In the genomic region with DNA sequence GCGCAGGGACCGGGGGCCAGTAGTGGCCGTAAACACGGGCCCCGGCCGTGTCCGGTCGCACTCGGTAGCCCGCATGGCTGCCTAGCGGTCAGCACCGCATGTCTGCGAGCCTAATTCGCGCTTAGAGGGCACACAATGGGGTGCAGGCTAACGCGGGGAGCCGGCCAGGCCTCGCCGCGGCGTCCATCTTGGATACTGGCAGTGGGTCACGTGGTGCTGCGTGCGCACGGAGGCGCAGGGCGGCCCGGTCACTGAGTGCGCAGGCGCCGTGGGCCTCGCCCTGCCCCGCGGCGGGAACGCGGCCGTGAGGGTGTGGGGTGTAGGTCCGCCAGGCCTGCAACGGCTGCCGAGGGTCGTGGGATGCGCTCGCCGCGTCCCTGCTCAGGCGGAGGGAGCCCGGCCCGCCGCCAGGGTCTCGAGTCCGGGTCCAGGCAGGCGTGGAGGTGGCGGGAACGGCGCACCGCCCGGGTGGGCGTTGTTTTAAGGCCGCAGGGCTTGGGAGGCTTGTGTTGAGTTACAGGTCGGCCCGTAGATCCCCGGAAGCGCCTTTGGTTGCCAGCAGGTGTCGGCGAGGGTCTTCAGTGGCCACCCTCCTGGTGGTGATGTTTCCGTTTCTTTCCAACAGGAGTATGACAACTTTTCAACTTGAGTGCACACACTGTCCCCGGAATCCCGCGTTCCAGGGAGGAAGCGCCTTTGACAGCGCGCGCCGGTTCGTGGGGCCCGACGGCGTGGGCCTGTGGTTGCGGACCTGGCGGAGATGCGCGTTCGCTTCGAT, we compare ENCODE assay signal across 1 cellular context.
TF ChIP-seq lines count a peak whose summit lies in the region.

No MANE protein-coding gene starts in this region.

TF ChIP-seq in WTC11, 78 proteins besides CTCF, POLR2A, EP300 and RAD21 (continued from another document and continues in another):
- TF ChIP-seq, protein P1, sequence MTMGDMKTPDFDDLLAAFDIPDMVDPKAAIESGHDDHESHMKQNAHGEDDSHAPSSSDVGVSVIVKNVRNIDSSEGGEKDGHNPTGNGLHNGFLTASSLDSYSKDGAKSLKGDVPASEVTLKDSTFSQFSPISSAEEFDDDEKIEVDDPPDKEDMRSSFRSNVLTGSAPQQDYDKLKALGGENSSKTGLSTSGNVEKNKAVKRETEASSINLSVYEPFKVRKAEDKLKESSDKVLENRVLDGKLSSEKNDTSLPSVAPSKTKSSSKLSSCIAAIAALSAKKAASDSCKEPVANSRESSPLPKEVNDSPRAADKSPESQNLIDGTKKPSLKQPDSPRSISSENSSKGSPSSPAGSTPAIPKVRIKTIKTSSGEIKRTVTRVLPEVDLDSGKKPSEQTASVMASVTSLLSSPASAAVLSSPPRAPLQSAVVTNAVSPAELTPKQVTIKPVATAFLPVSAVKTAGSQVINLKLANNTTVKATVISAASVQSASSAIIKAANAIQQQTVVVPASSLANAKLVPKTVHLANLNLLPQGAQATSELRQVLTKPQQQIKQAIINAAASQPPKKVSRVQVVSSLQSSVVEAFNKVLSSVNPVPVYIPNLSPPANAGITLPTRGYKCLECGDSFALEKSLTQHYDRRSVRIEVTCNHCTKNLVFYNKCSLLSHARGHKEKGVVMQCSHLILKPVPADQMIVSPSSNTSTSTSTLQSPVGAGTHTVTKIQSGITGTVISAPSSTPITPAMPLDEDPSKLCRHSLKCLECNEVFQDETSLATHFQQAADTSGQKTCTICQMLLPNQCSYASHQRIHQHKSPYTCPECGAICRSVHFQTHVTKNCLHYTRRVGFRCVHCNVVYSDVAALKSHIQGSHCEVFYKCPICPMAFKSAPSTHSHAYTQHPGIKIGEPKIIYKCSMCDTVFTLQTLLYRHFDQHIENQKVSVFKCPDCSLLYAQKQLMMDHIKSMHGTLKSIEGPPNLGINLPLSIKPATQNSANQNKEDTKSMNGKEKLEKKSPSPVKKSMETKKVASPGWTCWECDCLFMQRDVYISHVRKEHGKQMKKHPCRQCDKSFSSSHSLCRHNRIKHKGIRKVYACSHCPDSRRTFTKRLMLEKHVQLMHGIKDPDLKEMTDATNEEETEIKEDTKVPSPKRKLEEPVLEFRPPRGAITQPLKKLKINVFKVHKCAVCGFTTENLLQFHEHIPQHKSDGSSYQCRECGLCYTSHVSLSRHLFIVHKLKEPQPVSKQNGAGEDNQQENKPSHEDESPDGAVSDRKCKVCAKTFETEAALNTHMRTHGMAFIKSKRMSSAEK (CRISPR knock-in tag; IDR thresholded peaks at IDR 0.05; ENCODE audit: borderline replicate concordance), result no peak
- TF ChIP-seq, protein P2, sequence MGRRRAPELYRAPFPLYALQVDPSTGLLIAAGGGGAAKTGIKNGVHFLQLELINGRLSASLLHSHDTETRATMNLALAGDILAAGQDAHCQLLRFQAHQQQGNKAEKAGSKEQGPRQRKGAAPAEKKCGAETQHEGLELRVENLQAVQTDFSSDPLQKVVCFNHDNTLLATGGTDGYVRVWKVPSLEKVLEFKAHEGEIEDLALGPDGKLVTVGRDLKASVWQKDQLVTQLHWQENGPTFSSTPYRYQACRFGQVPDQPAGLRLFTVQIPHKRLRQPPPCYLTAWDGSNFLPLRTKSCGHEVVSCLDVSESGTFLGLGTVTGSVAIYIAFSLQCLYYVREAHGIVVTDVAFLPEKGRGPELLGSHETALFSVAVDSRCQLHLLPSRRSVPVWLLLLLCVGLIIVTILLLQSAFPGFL (CRISPR knock-in tag; IDR thresholded peaks at IDR 0.05; ENCODE audit: borderline replicate concordance), result no peak; the same call in 1 of the 2 replicates
- TF ChIP-seq NFYB (CRISPR knock-in tag; conservative IDR thresholded peaks at IDR 0.05; ENCODE audit: low read depth), result no peak; the same call in none of the 2 replicates
- peak; percentile 91; the same call in 1 of the 2 replicates for TF ChIP-seq JUN (CRISPR knock-in tag; IDR thresholded peaks at IDR 0.05)
- peak; percentile 97 for TF ChIP-seq ETV6 (CRISPR knock-in tag; IDR thresholded peaks at IDR 0.05)
- peak; percentile 90; the same call in 1 of the 2 replicates for TF ChIP-seq SMAD4 (CRISPR knock-in tag; IDR thresholded peaks at IDR 0.05)
- TF ChIP-seq, protein P3, sequence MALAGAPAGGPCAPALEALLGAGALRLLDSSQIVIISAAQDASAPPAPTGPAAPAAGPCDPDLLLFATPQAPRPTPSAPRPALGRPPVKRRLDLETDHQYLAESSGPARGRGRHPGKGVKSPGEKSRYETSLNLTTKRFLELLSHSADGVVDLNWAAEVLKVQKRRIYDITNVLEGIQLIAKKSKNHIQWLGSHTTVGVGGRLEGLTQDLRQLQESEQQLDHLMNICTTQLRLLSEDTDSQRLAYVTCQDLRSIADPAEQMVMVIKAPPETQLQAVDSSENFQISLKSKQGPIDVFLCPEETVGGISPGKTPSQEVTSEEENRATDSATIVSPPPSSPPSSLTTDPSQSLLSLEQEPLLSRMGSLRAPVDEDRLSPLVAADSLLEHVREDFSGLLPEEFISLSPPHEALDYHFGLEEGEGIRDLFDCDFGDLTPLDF (CRISPR knock-in tag; IDR thresholded peaks at IDR 0.05), result peak; percentile 83; the same call in 1 of the 2 replicates
- TF ChIP-seq MYBL2 (CRISPR knock-in tag; IDR thresholded peaks at IDR 0.05), result peak; percentile 96
- TF ChIP-seq RELA (CRISPR knock-in tag; IDR thresholded peaks at IDR 0.05; ENCODE audit: borderline replicate concordance), result peak; percentile 91
- peak; percentile 96 for TF ChIP-seq SP1 (CRISPR knock-in tag; conservative IDR thresholded peaks at IDR 0.05)
- TF ChIP-seq ZNF396 (CRISPR knock-in tag; IDR thresholded peaks at IDR 0.05; ENCODE audit: borderline replicate concordance), result no peak
- no peak for TF ChIP-seq MXD4 (CRISPR knock-in tag; IDR thresholded peaks at IDR 0.05; ENCODE audit: borderline replicate concordance)
- no peak for TF ChIP-seq SMAD3 (CRISPR knock-in tag; IDR thresholded peaks at IDR 0.05; ENCODE audit: borderline replicate concordance)
- no peak for TF ChIP-seq SOX15 (CRISPR knock-in tag; IDR thresholded peaks at IDR 0.05)
- TF ChIP-seq ZNF423 (CRISPR knock-in tag; IDR thresholded peaks at IDR 0.05), result peak; percentile 14; the same call in 1 of the 2 replicates
- TF ChIP-seq FOXP1 (CRISPR knock-in tag; IDR thresholded peaks at IDR 0.05; ENCODE audit: borderline replicate concordance), result peak; percentile 97
- TF ChIP-seq HMGA2 (CRISPR knock-in tag; IDR thresholded peaks at IDR 0.05), result peak; percentile 34; the same call in 1 of the 2 replicates
- TF ChIP-seq ATF1 (CRISPR knock-in tag; IDR thresholded peaks at IDR 0.05), result peak; percentile 74; the same call in 1 of the 2 replicates
- TF ChIP-seq ZNF121 (CRISPR knock-in tag; IDR thresholded peaks at IDR 0.05), result no peak
- TF ChIP-seq, protein P4, sequence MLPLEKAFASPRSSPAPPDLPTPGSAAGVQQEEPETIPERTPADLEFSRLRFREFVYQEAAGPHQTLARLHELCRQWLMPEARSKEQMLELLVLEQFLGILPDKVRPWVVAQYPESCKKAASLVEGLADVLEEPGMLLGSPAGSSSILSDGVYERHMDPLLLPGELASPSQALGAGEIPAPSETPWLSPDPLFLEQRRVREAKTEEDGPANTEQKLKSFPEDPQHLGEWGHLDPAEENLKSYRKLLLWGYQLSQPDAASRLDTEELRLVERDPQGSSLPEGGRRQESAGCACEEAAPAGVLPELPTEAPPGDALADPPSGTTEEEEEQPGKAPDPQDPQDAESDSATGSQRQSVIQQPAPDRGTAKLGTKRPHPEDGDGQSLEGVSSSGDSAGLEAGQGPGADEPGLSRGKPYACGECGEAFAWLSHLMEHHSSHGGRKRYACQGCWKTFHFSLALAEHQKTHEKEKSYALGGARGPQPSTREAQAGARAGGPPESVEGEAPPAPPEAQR (CRISPR knock-in tag; IDR thresholded peaks at IDR 0.05), result no peak
- TF ChIP-seq, protein P5, sequence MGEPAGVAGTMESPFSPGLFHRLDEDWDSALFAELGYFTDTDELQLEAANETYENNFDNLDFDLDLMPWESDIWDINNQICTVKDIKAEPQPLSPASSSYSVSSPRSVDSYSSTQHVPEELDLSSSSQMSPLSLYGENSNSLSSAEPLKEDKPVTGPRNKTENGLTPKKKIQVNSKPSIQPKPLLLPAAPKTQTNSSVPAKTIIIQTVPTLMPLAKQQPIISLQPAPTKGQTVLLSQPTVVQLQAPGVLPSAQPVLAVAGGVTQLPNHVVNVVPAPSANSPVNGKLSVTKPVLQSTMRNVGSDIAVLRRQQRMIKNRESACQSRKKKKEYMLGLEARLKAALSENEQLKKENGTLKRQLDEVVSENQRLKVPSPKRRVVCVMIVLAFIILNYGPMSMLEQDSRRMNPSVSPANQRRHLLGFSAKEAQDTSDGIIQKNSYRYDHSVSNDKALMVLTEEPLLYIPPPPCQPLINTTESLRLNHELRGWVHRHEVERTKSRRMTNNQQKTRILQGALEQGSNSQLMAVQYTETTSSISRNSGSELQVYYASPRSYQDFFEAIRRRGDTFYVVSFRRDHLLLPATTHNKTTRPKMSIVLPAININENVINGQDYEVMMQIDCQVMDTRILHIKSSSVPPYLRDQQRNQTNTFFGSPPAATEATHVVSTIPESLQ (CRISPR knock-in tag; IDR thresholded peaks at IDR 0.05), result no peak
- TF ChIP-seq, protein P6, sequence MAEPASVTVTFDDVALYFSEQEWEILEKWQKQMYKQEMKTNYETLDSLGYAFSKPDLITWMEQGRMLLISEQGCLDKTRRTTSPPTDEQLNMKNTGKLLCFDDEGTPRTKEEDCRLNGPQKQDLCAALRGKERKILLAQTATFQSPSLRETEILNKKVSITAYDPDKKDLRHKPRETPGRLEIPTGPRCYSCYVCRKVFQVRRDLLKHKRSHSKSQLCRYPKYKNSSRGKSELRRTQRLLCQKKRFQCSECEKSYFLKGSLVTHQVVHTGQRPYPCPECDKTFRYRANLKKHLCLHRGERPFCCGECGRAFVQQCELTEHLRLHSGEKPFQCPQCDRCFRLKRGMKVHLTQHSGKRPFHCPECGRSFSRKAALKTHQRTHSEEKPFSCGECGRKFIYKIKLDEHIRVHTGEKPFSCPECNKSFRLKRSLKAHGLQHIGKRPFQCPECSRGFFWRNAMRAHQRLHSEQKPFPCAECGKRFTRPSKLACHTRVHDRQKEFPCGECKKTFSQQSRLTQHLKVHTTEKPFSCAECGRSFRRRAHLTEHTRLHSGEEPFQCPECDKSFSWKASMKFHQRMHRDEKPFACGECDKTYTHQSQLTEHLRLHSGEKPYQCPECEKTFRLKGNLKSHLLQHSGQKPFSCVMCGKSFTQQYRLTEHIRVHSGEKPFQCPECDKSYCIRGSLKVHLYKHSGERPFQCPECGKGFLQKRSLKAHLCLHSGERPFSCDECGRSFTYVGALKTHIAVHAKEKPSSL (CRISPR knock-in tag; conservative IDR thresholded peaks at IDR 0.05), result no peak
- TF ChIP-seq JAZF1 (CRISPR knock-in tag; IDR thresholded peaks at IDR 0.05), result no peak
- TF ChIP-seq, protein P7, sequence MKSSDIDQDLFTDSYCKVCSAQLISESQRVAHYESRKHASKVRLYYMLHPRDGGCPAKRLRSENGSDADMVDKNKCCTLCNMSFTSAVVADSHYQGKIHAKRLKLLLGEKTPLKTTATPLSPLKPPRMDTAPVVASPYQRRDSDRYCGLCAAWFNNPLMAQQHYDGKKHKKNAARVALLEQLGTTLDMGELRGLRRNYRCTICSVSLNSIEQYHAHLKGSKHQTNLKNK (CRISPR knock-in tag; IDR thresholded peaks at IDR 0.05), result no peak
- TF ChIP-seq, protein P8, sequence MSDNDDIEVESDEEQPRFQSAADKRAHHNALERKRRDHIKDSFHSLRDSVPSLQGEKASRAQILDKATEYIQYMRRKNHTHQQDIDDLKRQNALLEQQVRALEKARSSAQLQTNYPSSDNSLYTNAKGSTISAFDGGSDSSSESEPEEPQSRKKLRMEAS (CRISPR knock-in tag; IDR thresholded peaks at IDR 0.05), result peak; percentile 98
- TF ChIP-seq ZNF671 (CRISPR knock-in tag; IDR thresholded peaks at IDR 0.05), result no peak
- TF ChIP-seq, protein P9, sequence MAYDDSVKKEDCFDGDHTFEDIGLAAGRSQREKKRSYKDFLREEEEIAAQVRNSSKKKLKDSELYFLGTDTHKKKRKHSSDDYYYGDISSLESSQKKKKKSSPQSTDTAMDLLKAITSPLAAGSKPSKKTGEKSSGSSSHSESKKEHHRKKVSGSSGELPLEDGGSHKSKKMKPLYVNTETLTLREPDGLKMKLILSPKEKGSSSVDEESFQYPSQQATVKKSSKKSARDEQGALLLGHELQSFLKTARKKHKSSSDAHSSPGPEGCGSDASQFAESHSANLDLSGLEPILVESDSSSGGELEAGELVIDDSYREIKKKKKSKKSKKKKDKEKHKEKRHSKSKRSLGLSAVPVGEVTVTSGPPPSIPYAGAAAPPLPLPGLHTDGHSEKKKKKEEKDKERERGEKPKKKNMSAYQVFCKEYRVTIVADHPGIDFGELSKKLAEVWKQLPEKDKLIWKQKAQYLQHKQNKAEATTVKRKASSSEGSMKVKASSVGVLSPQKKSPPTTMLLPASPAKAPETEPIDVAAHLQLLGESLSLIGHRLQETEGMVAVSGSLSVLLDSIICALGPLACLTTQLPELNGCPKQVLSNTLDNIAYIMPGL (CRISPR knock-in tag; IDR thresholded peaks at IDR 0.05), result 0 out of 2 replicates have a peak, but pooled peaks have one; percentile 49
- TF ChIP-seq IRF2 (CRISPR knock-in tag; IDR thresholded peaks at IDR 0.05; ENCODE audit: borderline replicate concordance, low read depth), result no peak
- TF ChIP-seq FOXK1 (CRISPR knock-in tag; IDR thresholded peaks at IDR 0.05), result peak; percentile 92
- TF ChIP-seq, protein P10, sequence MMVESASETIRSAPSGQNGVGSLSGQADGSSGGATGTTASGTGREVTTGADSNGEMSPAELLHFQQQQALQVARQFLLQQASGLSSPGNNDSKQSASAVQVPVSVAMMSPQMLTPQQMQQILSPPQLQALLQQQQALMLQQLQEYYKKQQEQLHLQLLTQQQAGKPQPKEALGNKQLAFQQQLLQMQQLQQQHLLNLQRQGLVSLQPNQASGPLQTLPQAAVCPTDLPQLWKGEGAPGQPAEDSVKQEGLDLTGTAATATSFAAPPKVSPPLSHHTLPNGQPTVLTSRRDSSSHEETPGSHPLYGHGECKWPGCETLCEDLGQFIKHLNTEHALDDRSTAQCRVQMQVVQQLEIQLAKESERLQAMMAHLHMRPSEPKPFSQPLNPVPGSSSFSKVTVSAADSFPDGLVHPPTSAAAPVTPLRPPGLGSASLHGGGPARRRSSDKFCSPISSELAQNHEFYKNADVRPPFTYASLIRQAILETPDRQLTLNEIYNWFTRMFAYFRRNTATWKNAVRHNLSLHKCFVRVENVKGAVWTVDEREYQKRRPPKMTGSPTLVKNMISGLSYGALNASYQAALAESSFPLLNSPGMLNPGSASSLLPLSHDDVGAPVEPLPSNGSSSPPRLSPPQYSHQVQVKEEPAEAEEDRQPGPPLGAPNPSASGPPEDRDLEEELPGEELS (CRISPR knock-in tag; IDR thresholded peaks at IDR 0.05), result peak; percentile 96
- no peak; the same call in 1 of the 2 replicates for TF ChIP-seq ZNF263 (CRISPR knock-in tag; IDR thresholded peaks at IDR 0.05; ENCODE audit: low read depth)
- peak; percentile 69; the same call in 1 of the 2 replicates for TF ChIP-seq ZNF317 (CRISPR knock-in tag; IDR thresholded peaks at IDR 0.05; ENCODE audit: borderline replicate concordance, low read depth)
- TF ChIP-seq NFE2L1 (CRISPR knock-in tag; IDR thresholded peaks at IDR 0.05), result peak; percentile 97
- peak; percentile 92; the same call in 1 of the 2 replicates for TF ChIP-seq ZNF219 (CRISPR knock-in tag; IDR thresholded peaks at IDR 0.05; ENCODE audit: borderline replicate concordance)
- TF ChIP-seq PRRX2 (CRISPR knock-in tag; IDR thresholded peaks at IDR 0.05), result peak; percentile 62; the same call in 1 of the 2 replicates
- 0 out of 2 replicates have a peak, but pooled peaks have one; percentile 56 for TF ChIP-seq NR3C1 (CRISPR knock-in tag; conservative IDR thresholded peaks at IDR 0.05; ENCODE audit: low read depth)
- peak; percentile 50; the same call in 1 of the 2 replicates for TF ChIP-seq CBFB (CRISPR knock-in tag; IDR thresholded peaks at IDR 0.05; ENCODE audit: low read depth)
- TF ChIP-seq CREM (CRISPR knock-in tag; IDR thresholded peaks at IDR 0.05), result peak; percentile 84; the same call in 1 of the 2 replicates
